27 cellular contexts compared by ENCODE assay signal in genomic region chr5:158832736-158833135, GRCh38.
DNase-seq lines count a peak whose midpoint lies in the region; ATAC-seq and TF ChIP-seq lines count a peak whose summit lies in the region.
"Had no signal": no experiment of that assay in that cellular context is flagged by ENCODE, and none has a peak within 500 bp of the region (broad histone marks: within the 10 kb centered on the region; RNA-seq: fewer than 3 reads in every experiment).

No MANE protein-coding gene starts in this region.

- H4K20me1 ChIP-seq in GM23248 (ENCODE audit: insufficient read depth): no peaks in the 10 kb centered on the region

- H3K79me2 ChIP-seq in GM23248 (ENCODE audit: insufficient read depth): no peaks in the 10 kb centered on the region

- no peak overlapping the region for H3K4me3 Mint-ChIP-seq in activated naive CD8-positive, alpha-beta T cell treated with anti-CD3 and anti-CD28 coated beads, Interleukin-2, amount 50 U/mL, for 24 hours
- H3K4me3 Mint-ChIP-seq: activated naive CD4-positive, alpha-beta T cell treated with anti-CD3 and anti-CD28 coated beads, Interleukin-2, amount 10 ng/mL, durations not matched to agents 7 days and 5 days; activated T-helper 1 cell treated with anti-CD3 and anti-CD28 coated beads, Interleukin-12 subunit alpha, Interleukin-12 subunit beta, Interleukin-2, Interleukin-4 antibody, amounts not matched to agents 30 ng/mL and 10 ng/mL and 1 ng/mL, durations not matched to agents 14 hours and 24 hours and 36 hours; effector memory CD8-positive, alpha-beta T cell; mesothelial cell of epicardium; naive thymus-derived CD4-positive, alpha-beta T cell; stimulated activated naive CD8-positive, alpha-beta T cell treated with anti-CD3 and anti-CD28 coated beads, Interleukin-15, amount 100 ng/mL, for 72 hours had no signal

- 0 out of 2 replicates have a peak overlapping the region, but pooled peaks have one; percentile 28 for H3K9ac ChIP-seq in GM23248
- no peak overlapping the region for H3K9ac ChIP-seq in skeletal muscle satellite cell (ENCODE audit: low read depth, low read length)

- H3K27ac ChIP-seq in GM23248: peak overlapping the region; percentile 69
- H3K27ac ChIP-seq in aorta (ENCODE audit: low read depth in 1 of 2, low read length in 2 of 2): no peak overlapping the region
- H3K27ac ChIP-seq: colonic mucosa, psoas muscle, SJCRH30 had no signal

- H3K27ac Mint-ChIP-seq in activated naive CD8-positive, alpha-beta T cell treated with anti-CD3 and anti-CD28 coated beads, Interleukin-2, amount 50 U/mL, for 24 hours: no peak overlapping the region
- H3K27ac Mint-ChIP-seq: activated naive CD4-positive, alpha-beta T cell treated with anti-CD3 and anti-CD28 coated beads, Interleukin-2, amount 10 ng/mL, durations not matched to agents 7 days and 5 days; activated T-helper 1 cell treated with anti-CD3 and anti-CD28 coated beads, Interleukin-12 subunit alpha, Interleukin-12 subunit beta, Interleukin-2, Interleukin-4 antibody, amounts not matched to agents 30 ng/mL and 10 ng/mL and 1 ng/mL, durations not matched to agents 14 hours and 24 hours and 36 hours; effector memory CD8-positive, alpha-beta T cell; mesothelial cell of epicardium; naive thymus-derived CD4-positive, alpha-beta T cell; stimulated activated naive CD8-positive, alpha-beta T cell treated with anti-CD3 and anti-CD28 coated beads, Interleukin-15, amount 100 ng/mL, for 72 hours had no signal

- H3K4me3 ChIP-seq in GM23248 (peak overlapping the region; percentile 49), fibroblast of mammary gland (ENCODE audit: control insufficient read depth, low read depth, low read length) (no peak overlapping the region), skeletal muscle satellite cell (ENCODE audit: low read length) (no peak overlapping the region), aorta (ENCODE audit: low read length in 2 of 2) (no peak overlapping the region)
- H3K4me3 ChIP-seq: colonic mucosa, HAP-1, psoas muscle, SJCRH30, tibial nerve had no signal

- no peaks in the 10 kb centered on the region for H3K9me3 ChIP-seq in GM23248 (ENCODE audit: low read depth)
- no peaks in the 10 kb centered on the region for H3K9me3 ChIP-seq in skeletal muscle satellite cell (replicated peaks; ENCODE audit: low read length)
- H3K9me3 ChIP-seq in aorta (ENCODE audit: control insufficient read depth, low read length): no peaks in the 10 kb centered on the region
- H3K9me3 ChIP-seq: colonic mucosa, HAP-1, psoas muscle, tibial nerve had no signal

- DNase-seq in AG09319 (ENCODE audit: extremely low read depth, low read depth) (peak; percentile 5), GM23248 (peak; percentile 89), fibroblast of mammary gland (ENCODE audit: low read depth) (peak; percentile 90), HT-29 (ENCODE audit: low spot score) (no peak), aorta (no peak)
- DNase-seq in activated naive CD8-positive, alpha-beta T cell treated with anti-CD3 and anti-CD28 coated beads, Interleukin-2, amount 50 U/mL, for 24 hours: no peak
- DNase-seq: ACHN; activated CD4-positive, alpha-beta T cell treated with anti-CD3 and anti-CD28 coated beads, Interleukin-2, amount 50 U/mL, for 4 hours; activated CD4-positive, CD25-positive, alpha-beta regulatory T cell; activated naive CD4-positive, alpha-beta T cell treated with anti-CD3 and anti-CD28 coated beads, Interleukin-2, amount 10 ng/mL, durations not matched to agents 7 days and 5 days; amygdala; colonic mucosa; effector memory CD8-positive, alpha-beta T cell; erythroblast; KBM-7; MM.1S; naive thymus-derived CD4-positive, alpha-beta T cell; NCI-H2227 treated with DMSO at 0.1 percent for 48 hours; psoas muscle; SJCRH30; stimulated activated naive CD8-positive, alpha-beta T cell treated with anti-CD3 and anti-CD28 coated beads, Interleukin-15, amount 100 ng/mL, for 72 hours had no signal

- H3K4me2 ChIP-seq in GM23248 (ENCODE audit: unreplicated experiment) (peak overlapping the region; percentile 89), skeletal muscle satellite cell (ENCODE audit: low read length) (peak overlapping the region; percentile 32)

- no peaks in the 10 kb centered on the region for H3K36me3 ChIP-seq in GM23248 (ENCODE audit: low read depth)
- no peaks in the 10 kb centered on the region for H3K36me3 ChIP-seq in skeletal muscle satellite cell (ENCODE audit: insufficient read depth, low read length)
- no peaks in the 10 kb centered on the region for H3K36me3 ChIP-seq in aorta (ENCODE audit: control insufficient read depth in 1 of 2, insufficient read depth in 2 of 2, low read length in 1 of 2)
- H3K36me3 ChIP-seq: colonic mucosa, HAP-1, tibial nerve had no signal

- in situ Hi-C loops in GM23248 (cut with MboI): no loop called here

- no peaks in the 10 kb centered on the region for H3K4me1 Mint-ChIP-seq in activated naive CD8-positive, alpha-beta T cell treated with anti-CD3 and anti-CD28 coated beads, Interleukin-2, amount 50 U/mL, for 24 hours
- H3K4me1 Mint-ChIP-seq: activated naive CD4-positive, alpha-beta T cell treated with anti-CD3 and anti-CD28 coated beads, Interleukin-2, amount 10 ng/mL, durations not matched to agents 7 days and 5 days; mesothelial cell of epicardium; naive thymus-derived CD4-positive, alpha-beta T cell; stimulated activated naive CD8-positive, alpha-beta T cell treated with anti-CD3 and anti-CD28 coated beads, Interleukin-15, amount 100 ng/mL, for 72 hours had no signal

- no peaks in the 10 kb centered on the region for H3K9me2 ChIP-seq in GM23248 (ENCODE audit: insufficient read depth)

- H3K36me3 Mint-ChIP-seq in activated naive CD8-positive, alpha-beta T cell treated with anti-CD3 and anti-CD28 coated beads, Interleukin-2, amount 50 U/mL, for 24 hours (ENCODE audit: low read depth): no peaks in the 10 kb centered on the region
- H3K36me3 Mint-ChIP-seq: activated naive CD4-positive, alpha-beta T cell treated with anti-CD3 and anti-CD28 coated beads, Interleukin-2, amount 10 ng/mL, durations not matched to agents 7 days and 5 days; mesothelial cell of epicardium; naive thymus-derived CD4-positive, alpha-beta T cell had no signal

- TF ChIP-seq CTCF in AG09319 (IDR thresholded peaks at IDR 0.05; ENCODE audit: low read depth, low read length): no peak
- TF ChIP-seq CTCF in fibroblast of mammary gland (conservative IDR thresholded peaks at IDR 0.05; ENCODE audit: control insufficient read depth, insufficient read depth, low read depth, low read length): no peak

- H3F3A ChIP-seq in GM23248 (ENCODE audit: insufficient read depth): peaks cover 20% of the 10 kb centered on the region

- H3K27me3 ChIP-seq in GM23248 (replicated peaks; ENCODE audit: insufficient read depth): no peaks in the 10 kb centered on the region
- H3K27me3 ChIP-seq in skeletal muscle satellite cell (ENCODE audit: control insufficient read depth, insufficient read depth, low read length): no peaks in the 10 kb centered on the region
- H3K27me3 ChIP-seq in aorta (ENCODE audit: control insufficient read depth in 1 of 2, insufficient read depth in 2 of 2, low read length in 1 of 2): no peaks in the 10 kb centered on the region
- H3K27me3 ChIP-seq: colonic mucosa, SJCRH30, tibial nerve had no signal

- 42 to 45% methylated on average over 2 of the region's 2 CpGs for WGBS in GM23248 (ENCODE audit: low coverage in 1 of 2, low lambda C conversion rate in 2 of 2, missing lambda C conversion rate in 2 of 2), 2 experiments
- WGBS in aorta, 2 donors: 71 to 73% methylated on average over 2 of the region's 2 CpGs

- no peaks in the 10 kb centered on the region for H3K9me3 Mint-ChIP-seq in activated naive CD8-positive, alpha-beta T cell treated with anti-CD3 and anti-CD28 coated beads, Interleukin-2, amount 50 U/mL, for 24 hours
- H3K9me3 Mint-ChIP-seq: activated naive CD4-positive, alpha-beta T cell treated with anti-CD3 and anti-CD28 coated beads, Interleukin-2, amount 10 ng/mL, durations not matched to agents 7 days and 5 days; activated T-helper 1 cell treated with anti-CD3 and anti-CD28 coated beads, Interleukin-12 subunit alpha, Interleukin-12 subunit beta, Interleukin-2, Interleukin-4 antibody, amounts not matched to agents 30 ng/mL and 10 ng/mL and 1 ng/mL, durations not matched to agents 14 hours and 24 hours and 36 hours; effector memory CD8-positive, alpha-beta T cell; mesothelial cell of epicardium; stimulated activated naive CD8-positive, alpha-beta T cell treated with anti-CD3 and anti-CD28 coated beads, Interleukin-15, amount 100 ng/mL, for 72 hours had no signal

- H3K27me3 Mint-ChIP-seq in activated naive CD8-positive, alpha-beta T cell treated with anti-CD3 and anti-CD28 coated beads, Interleukin-2, amount 50 U/mL, for 24 hours: peaks cover 3% of the 10 kb centered on the region
- H3K27me3 Mint-ChIP-seq: activated naive CD4-positive, alpha-beta T cell treated with anti-CD3 and anti-CD28 coated beads, Interleukin-2, amount 10 ng/mL, durations not matched to agents 7 days and 5 days; stimulated activated naive CD8-positive, alpha-beta T cell treated with anti-CD3 and anti-CD28 coated beads, Interleukin-15, amount 100 ng/mL, for 72 hours had no signal

- intact Hi-C loops in aorta (cut with DNase I): no loop called here

- peaks cover 25% of the 10 kb centered on the region for H3K4me1 ChIP-seq in GM23248 (ENCODE audit: insufficient read depth)
- peaks cover 14% of the 10 kb centered on the region for H3K4me1 ChIP-seq in skeletal muscle satellite cell (ENCODE audit: control insufficient read depth, insufficient read depth, low read length)
- H3K4me1 ChIP-seq in aorta (ENCODE audit: control insufficient read depth in 1 of 2, insufficient read depth in 2 of 2, low read length in 2 of 2): no peaks in the 10 kb centered on the region
- H3K4me1 ChIP-seq: colonic mucosa, HAP-1, psoas muscle, tibial nerve had no signal

- ATAC-seq in activated naive CD8-positive, alpha-beta T cell treated with anti-CD3 and anti-CD28 coated beads, Interleukin-2, amount 50 U/mL, for 24 hours: no peak
- ATAC-seq in aorta (ENCODE audit: low FRiP score) (no peak), HG03095 (IDR thresholded peaks at IDR 0.05; ENCODE audit: unreplicated experiment) (no peak)
- ATAC-seq: effector memory CD8-positive, alpha-beta T cell; naive thymus-derived CD4-positive, alpha-beta T cell; psoas muscle; stimulated activated naive CD8-positive, alpha-beta T cell treated with anti-CD3 and anti-CD28 coated beads, Interleukin-15, amount 100 ng/mL, for 72 hours had no signal

- H2AFZ ChIP-seq in GM23248: no peak overlapping the region

Comparison
In these comparisons a context has a peak if more than half of its experiments do, and no peak if none do; other contexts are left out.
1. DNase-seq: peak in AG09319 (single experiment), GM23248 (single experiment) and fibroblast of mammary gland (single experiment); none in activated naive CD8-positive, alpha-beta T cell treated with anti-CD3 and anti-CD28 coated beads, Interleukin-2, amount 50 U/mL, for 24 hours (single experiment), HT-29 (single experiment) and aorta (0 of 2).